13 cellular contexts compared by ENCODE assay signal in the genomic region with DNA sequence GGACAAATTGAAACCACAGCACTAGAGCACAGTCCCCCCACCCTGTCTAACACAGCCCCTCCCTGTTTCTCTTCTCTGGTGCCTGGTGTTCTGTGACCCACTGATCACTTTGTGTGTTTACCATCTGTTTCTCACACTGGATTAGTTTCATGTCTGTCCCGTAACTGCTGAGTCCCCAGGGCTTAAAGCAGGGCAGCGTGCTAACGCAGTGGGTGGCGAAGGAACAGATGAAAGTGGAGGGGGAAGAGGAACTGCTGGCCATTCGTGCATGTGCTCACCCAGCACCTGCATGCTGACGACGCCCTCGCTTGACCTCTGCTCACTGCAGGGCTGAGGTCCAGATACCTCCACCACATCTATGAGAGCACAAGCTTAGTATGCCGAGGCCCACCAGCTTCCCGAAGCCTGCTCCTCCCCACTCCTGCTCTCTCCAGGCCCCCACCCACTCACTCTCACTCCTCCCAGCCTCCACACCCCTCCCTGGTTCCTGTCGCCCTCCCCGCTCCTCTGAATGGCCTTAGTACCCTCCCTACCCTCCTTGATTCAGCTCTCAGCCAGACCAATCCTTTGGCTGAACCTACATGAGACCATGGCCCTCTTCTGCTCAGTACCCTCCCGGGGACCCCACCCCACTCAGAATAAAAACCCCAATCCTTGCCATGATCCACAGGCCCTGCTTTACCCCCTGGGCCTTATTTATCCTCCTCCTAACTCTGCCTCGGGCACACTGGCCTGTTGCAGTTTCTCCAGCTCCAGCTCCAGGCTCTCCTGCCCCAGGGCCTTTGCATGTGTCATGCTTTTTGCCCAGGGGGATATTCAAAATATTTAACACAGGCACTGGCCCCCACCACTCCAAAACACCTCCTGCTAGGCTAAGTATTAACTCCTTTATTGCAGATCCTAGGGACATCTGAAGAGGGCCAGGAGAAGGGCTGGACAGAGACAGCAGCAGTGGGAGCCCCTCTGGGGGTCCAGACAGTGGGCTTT. TPM values are rescaled to one million over a fixed set of nuclear protein-coding genes. Genes with fewer than 3 reads are reported as not detected.
DNase-seq lines count a peak whose midpoint lies in the region; ATAC-seq, FAIRE-seq and TF ChIP-seq lines count a peak whose summit lies in the region.
"Had no signal": no experiment of that assay in that cellular context is flagged by ENCODE, and none has a peak within 500 bp of the region (broad histone marks: within the 10 kb centered on the region; RNA-seq: fewer than 3 reads in every experiment).

No MANE protein-coding gene starts in this region.

- FAIRE-seq in GM12891 (lab: Jason Lieb, UNC), result peak; percentile 98
- FAIRE-seq: pancreas had no signal

- H3K79me2 ChIP-seq in GM23338 (replicated peaks; ENCODE audit: insufficient read depth), result no peaks in the 10 kb centered on the region

- no peak for DNase-seq in GM12891 (ENCODE audit: insufficient read length, low spot score)
- DNase-seq in stimulated activated CD4-positive, alpha-beta T cell treated with anti-CD3 and anti-CD28 coated beads, Interleukin-4, amount 100 ng/mL, for 24 hours, result no peak
- DNase-seq in erythroblast (lab: John Stamatoyannopoulos, UW), result no peak
- no peak for DNase-seq in GM23338 (ENCODE audit: low spot score)
- DNase-seq in endodermal cell, result no peak
- DNase-seq: activated T-cell treated with anti-CD3 and anti-CD28 coated beads for 4 hours, DMS79 treated with DMSO at 0.1 percent for 48 hours, NCI-H146, pancreas had no signal

- H3K27me3 Mint-ChIP-seq in dendritic cell treated with granulocyte-macrophage colony-stimulating factor and Interleukin-4, amounts not matched to agents 40 ng/mL and 50 ng/mL, for 4 days, result peaks cover 21% of the 10 kb centered on the region
- H3K27me3 Mint-ChIP-seq in GM23338 (ENCODE audit: insufficient read depth, low read depth, poor library complexity) (peaks cover 8% of the 10 kb centered on the region), endodermal cell (ENCODE audit: insufficient read depth) (no peaks in the 10 kb centered on the region)

- peaks cover 30% of the 10 kb centered on the region for H3K4me1 Mint-ChIP-seq in dendritic cell treated with granulocyte-macrophage colony-stimulating factor and Interleukin-4, amounts not matched to agents 40 ng/mL and 50 ng/mL, for 4 days (ENCODE audit: low read depth)
- peaks cover 8% of the 10 kb centered on the region for H3K4me1 Mint-ChIP-seq in GM23338
- no peaks in the 10 kb centered on the region for H3K4me1 Mint-ChIP-seq in endodermal cell

- H3K4me1 ChIP-seq in GM23338 (ENCODE audit: insufficient read depth) (no peaks in the 10 kb centered on the region), endodermal cell (ENCODE audit: control insufficient read depth, insufficient read depth, low read length) (no peaks in the 10 kb centered on the region)
- H3K4me1 ChIP-seq: SJSA1 had no signal

- no peak overlapping the region for H3K4me3 ChIP-seq in GM23338
- H3K4me3 ChIP-seq in endodermal cell (ENCODE audit: low read length), result no peak overlapping the region
- H3K4me3 ChIP-seq: pancreas, SJSA1 had no signal

- H4K20me1 ChIP-seq in GM23338 (replicated peaks; ENCODE audit: insufficient read depth), result no peaks in the 10 kb centered on the region

- no peak overlapping the region for H2AFZ ChIP-seq in GM23338

- no peak overlapping the region for H3K27ac ChIP-seq in GM23338 (ENCODE audit: low read depth)
- H3K27ac ChIP-seq in endodermal cell (ENCODE audit: low read depth, low read length), result no peak overlapping the region
- H3K27ac ChIP-seq: pancreas, SJSA1 had no signal

- no peak overlapping the region for H3K4me3 Mint-ChIP-seq in dendritic cell treated with granulocyte-macrophage colony-stimulating factor and Interleukin-4, amounts not matched to agents 40 ng/mL and 50 ng/mL, for 4 days
- H3K4me3 Mint-ChIP-seq in GM23338, result no peak overlapping the region
- no peak overlapping the region for H3K4me3 Mint-ChIP-seq in endodermal cell

- H3K9me3 Mint-ChIP-seq in dendritic cell treated with granulocyte-macrophage colony-stimulating factor and Interleukin-4, amounts not matched to agents 40 ng/mL and 50 ng/mL, for 4 days, result no peaks in the 10 kb centered on the region
- H3K9me3 Mint-ChIP-seq in GM23338 (no peaks in the 10 kb centered on the region), endodermal cell (no peaks in the 10 kb centered on the region)

- H3F3A ChIP-seq in GM23338 (replicated peaks; ENCODE audit: low read depth), result no peaks in the 10 kb centered on the region

- TF ChIP-seq CTCF in GM23338 (conservative IDR thresholded peaks at IDR 0.05; ENCODE audit: low read depth in 2 of 2), result no peak
- no peak for TF ChIP-seq CTCF in endodermal cell (conservative IDR thresholded peaks at IDR 0.05)

- intact Hi-C loops in dendritic cell treated with granulocyte-macrophage colony-stimulating factor and Interleukin-4, amounts not matched to agents 40 ng/mL and 50 ng/mL, for 4 days (cut with micrococcal nuclease), result no loop called here

- TF ChIP-seq POLR2A in GM12891 (IDR thresholded peaks at IDR 0.05; ENCODE audit: low read depth, low read length) (no peak), erythroblast (IDR thresholded peaks at IDR 0.05; ENCODE audit: low read length) (no peak)

- H3K36me3 ChIP-seq in GM23338 (ENCODE audit: insufficient read depth), result no peaks in the 10 kb centered on the region
- no peaks in the 10 kb centered on the region for H3K36me3 ChIP-seq in endodermal cell (ENCODE audit: control insufficient read depth, insufficient read depth, low read length)
- H3K36me3 ChIP-seq: pancreas, SJSA1 had no signal

- no peak overlapping the region for H3K9ac ChIP-seq in endodermal cell (ENCODE audit: extremely low read depth, low read length, poor library complexity, severe bottlenecking)

- peak overlapping the region; percentile 36 for H3K27ac Mint-ChIP-seq in dendritic cell treated with granulocyte-macrophage colony-stimulating factor and Interleukin-4, amounts not matched to agents 40 ng/mL and 50 ng/mL, for 4 days
- no peak overlapping the region; the same call in 1 of the 2 replicates for H3K27ac Mint-ChIP-seq in GM23338
- H3K27ac Mint-ChIP-seq in endodermal cell, result no peak overlapping the region

- H3K27me3 ChIP-seq in GM23338 (ENCODE audit: insufficient read depth) (no peaks in the 10 kb centered on the region), endodermal cell (ENCODE audit: control insufficient read depth, insufficient read depth, low read length, poor library complexity, severe bottlenecking) (no peaks in the 10 kb centered on the region)
- H3K27me3 ChIP-seq: pancreas, SJSA1 had no signal

- H3K9me2 ChIP-seq in GM23338 (ENCODE audit: insufficient read depth), result no peaks in the 10 kb centered on the region

- H3K9me3 ChIP-seq in endodermal cell (ENCODE audit: control insufficient read depth, low read length), result no peaks in the 10 kb centered on the region
- H3K9me3 ChIP-seq: pancreas, SJSA1 had no signal

- H3K4me2 ChIP-seq in GM23338, result no peak overlapping the region

- H3K36me3 Mint-ChIP-seq in dendritic cell treated with granulocyte-macrophage colony-stimulating factor and Interleukin-4, amounts not matched to agents 40 ng/mL and 50 ng/mL, for 4 days (ENCODE audit: low read depth), result no peaks in the 10 kb centered on the region
- no peaks in the 10 kb centered on the region for H3K36me3 Mint-ChIP-seq in GM23338 (ENCODE audit: low read depth)
- no peaks in the 10 kb centered on the region for H3K36me3 Mint-ChIP-seq in endodermal cell (ENCODE audit: low read depth)

- peak; percentile 52 for ATAC-seq in GM19463 (IDR thresholded peaks at IDR 0.05; ENCODE audit: unreplicated experiment)
- ATAC-seq in HG03439 (IDR thresholded peaks at IDR 0.05; ENCODE audit: unreplicated experiment), result peak; percentile 49
- ATAC-seq in GM23338, result no peak

- 87 to 100% methylated on average over 1 to 14 of the region's 14 CpGs for WGBS in endodermal cell (ENCODE audit: insufficient coverage in 1 of 2, insufficient read length in 1 of 2), 2 experiments

TF ChIP-seq in GM12891, 5 proteins besides CTCF, POLR2A, EP300 and RAD21:
- TF ChIP-seq POU2F2 (IDR thresholded peaks at IDR 0.05; ENCODE audit: low read depth, low read length) (no peak), SPI1 (IDR thresholded peaks at IDR 0.05; ENCODE audit: low read depth, low read length) (peak; percentile 77)
TF ChIP-seq in GM12891: peak in this region for 1.

TF ChIP-seq in GM23338, 12 proteins besides CTCF, POLR2A, EP300 and RAD21:
- TF ChIP-seq POLR2AphosphoS5 (IDR thresholded peaks at IDR 0.05; ENCODE audit: low read depth) (no peak), ZNF331 (CRISPR knock-in tag; IDR thresholded peaks at IDR 0.05; ENCODE audit: low read depth) (no peak)

RNA-seq across cellular contexts. Expression of a gene that starts 15.1 kb away (rescaled TPM):
- 18.2 TPM for polyA plus RNA-seq in GM12891 (2012; ENCODE audit: low read depth, missing spikeins)
- total RNA-seq in GM23338 (2014; rRNA removed; shearing (Covaris generic)), result 36.2 and 51.9 TPM in 2 replicates
- polyA plus RNA-seq in GM23338 (2016; fragmentation: Nextera tagmentation; extraction: Ambion mirVana), result 7.7 and 8.0 TPM in 2 replicates
- total RNA-seq in endodermal cell, result 10 to 100 TPM; 22.7 to 24.5 TPM
- polyA plus RNA-seq in endodermal cell (2013, experiment 1 of 2), result 39.0 TPM
- polyA plus RNA-seq in endodermal cell (2013, experiment 2 of 2), result 38.9 TPM
